14 cellular contexts compared by ENCODE assay signal in the genomic region with DNA sequence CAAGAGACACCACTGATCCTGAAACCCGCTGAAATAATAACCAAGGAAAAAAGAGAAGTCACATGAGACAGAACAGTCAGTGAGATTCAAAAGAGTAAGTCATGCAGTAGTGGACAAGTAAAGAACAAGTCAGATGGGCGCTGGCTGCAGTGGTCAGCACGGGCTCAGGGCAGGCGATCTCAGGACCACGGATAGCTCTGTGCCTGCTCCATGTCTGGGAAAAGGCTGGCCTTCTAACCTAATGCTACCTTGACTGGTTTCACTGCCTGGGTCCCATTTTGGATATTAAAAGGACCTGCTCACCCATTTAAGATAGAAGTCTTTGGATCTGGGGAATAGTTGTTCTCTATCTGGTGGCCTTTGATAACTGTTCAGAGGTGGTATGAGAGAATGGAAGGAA.
DNase-seq lines count a peak whose midpoint lies in the region; FAIRE-seq and TF ChIP-seq lines count a peak whose summit lies in the region.
"Had no signal": no experiment of that assay in that cellular context is flagged by ENCODE, and none has a peak within 500 bp of the region (broad histone marks: within the 10 kb centered on the region; RNA-seq: fewer than 3 reads in every experiment).

No MANE protein-coding gene starts in this region.

- no peak for TF ChIP-seq POLR2A in H54 (IDR thresholded peaks at IDR 0.05; ENCODE audit: low read depth, low read length)

- no peak for FAIRE-seq in H54 (lab: Jason Lieb, UNC)
- FAIRE-seq: GM19239 had no signal

- H3K27me3 ChIP-seq in brain microvascular endothelial cell (replicated peaks): no peaks in the 10 kb centered on the region

- H3K36me3 ChIP-seq in brain microvascular endothelial cell (replicated peaks): no peaks in the 10 kb centered on the region

- no peak overlapping the region for H3K4me3 ChIP-seq in brain microvascular endothelial cell (ENCODE audit: low read depth, low read length)
- H3K4me3 ChIP-seq: skin epidermis had no signal

- peak; percentile 17; the same call in 1 of the 2 replicates for TF ChIP-seq RAD21 in Ishikawa (IDR thresholded peaks at IDR 0.05; ENCODE audit: low read depth)

- TF ChIP-seq EP300 in Ishikawa (IDR thresholded peaks at IDR 0.05; ENCODE audit: borderline replicate concordance): no peak

- no peak overlapping the region for H3K27ac ChIP-seq in brain microvascular endothelial cell
- H3K27ac ChIP-seq: foreskin keratinocyte, KMS-11, skin epidermis had no signal

- DNase-seq in AG08395 (ENCODE audit: low spot score): peak; percentile 58
- peak; percentile 40 for DNase-seq in brain microvascular endothelial cell
- DNase-seq in left kidney (ENCODE audit: low read depth, low spot score): peak; percentile 81
- no peak for DNase-seq in NCI-H446 treated with DMSO at 0.1 percent for 48 hours (lab: John Stamatoyannopoulos, UW)
- no peak for DNase-seq in SHP77 (lab: John Stamatoyannopoulos, UW)
- DNase-seq in DMS53 treated with DMSO at 0.1 percent for 48 hours (lab: John Stamatoyannopoulos, UW; ENCODE audit: unreplicated experiment): no peak
- no peak for DNase-seq in H54 (ENCODE audit: insufficient read length, low spot score)
- DNase-seq: activated CD8-positive, alpha-beta memory T cell treated with anti-CD3 and anti-CD28 coated beads, Interleukin-2, amount 50 U/mL, for 48 hours; NCI-H510A treated with DMSO at 0.1 percent for 48 hours had no signal

- no peak for TF ChIP-seq CTCF in brain microvascular endothelial cell (IDR thresholded peaks at IDR 0.05; ENCODE audit: low read depth, low read length, missing control alignments)

- in situ Hi-C loops in brain microvascular endothelial cell (cut with HindIII; ENCODE audit: low pct_ligation_motif_present, low sequenced_read_pairs): no loop called here

TF ChIP-seq in Ishikawa, 13 proteins besides CTCF, POLR2A, EP300 and RAD21:
- TF ChIP-seq ZBTB7A (IDR thresholded peaks at IDR 0.05; ENCODE audit: low read depth) (no peak), REST (IDR thresholded peaks at IDR 0.05; ENCODE audit: low read depth) (peak; percentile 97), TEAD4 (IDR thresholded peaks at IDR 0.05) (0 out of 2 replicates have a peak, but pooled peaks have one; percentile 22), USF1 (IDR thresholded peaks at IDR 0.05) (no peak), YY1 (IDR thresholded peaks at IDR 0.05; ENCODE audit: low read depth) (peak; percentile 57; the same call in 1 of the 2 replicates)
- TF ChIP-seq, protein P1, sequence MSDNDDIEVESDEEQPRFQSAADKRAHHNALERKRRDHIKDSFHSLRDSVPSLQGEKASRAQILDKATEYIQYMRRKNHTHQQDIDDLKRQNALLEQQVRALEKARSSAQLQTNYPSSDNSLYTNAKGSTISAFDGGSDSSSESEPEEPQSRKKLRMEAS (IDR thresholded peaks at IDR 0.05): 0 out of 2 replicates have a peak, but pooled peaks have one; percentile 22

Comparison
In these comparisons a context has a peak if more than half of its experiments do, and no peak if none do; other contexts are left out.
1. DNase-seq: peak in AG08395 (single experiment), brain microvascular endothelial cell (single experiment) and left kidney (single experiment); none in NCI-H446 treated with DMSO at 0.1 percent for 48 hours (single experiment), SHP77 (0 of 2), DMS53 treated with DMSO at 0.1 percent for 48 hours (single experiment) and H54 (single experiment).